23 cellular contexts compared by ENCODE assay signal in the genomic region with DNA sequence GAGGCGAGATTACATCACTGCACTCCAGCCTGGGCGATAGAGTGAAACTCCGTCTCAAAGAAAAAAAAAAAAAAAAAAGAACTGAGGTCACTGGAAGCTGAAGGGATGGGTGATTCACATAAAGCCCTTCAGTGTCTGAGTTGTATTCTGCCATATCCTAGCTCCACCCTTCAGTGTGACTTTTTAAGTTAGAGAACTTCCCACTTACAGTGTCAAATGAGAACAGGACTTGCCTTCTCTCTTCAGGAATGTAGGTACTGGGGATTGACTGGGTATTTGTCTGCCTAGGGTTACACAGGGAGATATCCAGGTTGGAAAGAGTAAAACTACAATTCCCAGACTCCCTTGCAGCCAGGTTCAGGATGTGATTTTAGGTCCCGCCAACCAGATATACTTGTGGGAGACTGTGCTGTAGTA. TPM values are rescaled to one million over a fixed set of nuclear protein-coding genes. Genes with fewer than 3 reads are reported as not detected.
DNase-seq lines count a peak whose midpoint lies in the region; ATAC-seq, FAIRE-seq and TF ChIP-seq lines count a peak whose summit lies in the region.
"Had no signal": no experiment of that assay in that cellular context is flagged by ENCODE, and none has a peak within 500 bp of the region (broad histone marks: within the 10 kb centered on the region; RNA-seq: fewer than 3 reads in every experiment).

No MANE protein-coding gene starts in this region.

- no peak overlapping the region for H3K27ac Mint-ChIP-seq in natural killer cell treated with Interleukin-12 subunit alpha and Interleukin-12 subunit beta and Interleukin-15 and Interleukin-18, amount 100 ng/mL, for 72 hours
- H3K27ac Mint-ChIP-seq in stimulated activated naive B cell treated with anti-CD40 and anti-IgM and Interleukin-4, amounts not matched to agents 10 μg/mL and 1 μg/mL and 100 μg/mL, for 72 hours: no peak overlapping the region
- H3K27ac Mint-ChIP-seq: activated naive CD4-positive, alpha-beta T cell treated with anti-CD3 and anti-CD28 coated beads, Interleukin-2, amount 50 U/mL, for 24 hours; neural progenitor cell had no signal

- ATAC-seq in natural killer cell treated with Interleukin-12 subunit alpha and Interleukin-12 subunit beta and Interleukin-15 and Interleukin-18, amount 100 ng/mL, for 72 hours: no peak
- no peak for ATAC-seq in stimulated activated naive B cell treated with anti-CD40 and anti-IgM and Interleukin-4, amounts not matched to agents 10 μg/mL and 1 μg/mL and 100 μg/mL, for 72 hours (replicated peaks)
- ATAC-seq: body of pancreas, GM12878 had no signal

- DNase-seq in Caki2 (ENCODE audit: low read depth) (peak; percentile 55), HTR-8/SVneo (ENCODE audit: insufficient read length, low spot score) (no peak), bronchial epithelial cell (ENCODE audit: low read depth) (peak; percentile 71), kidney epithelial cell (ENCODE audit: low read depth) (peak; percentile 31), urothelium cell line (ENCODE audit: low spot score) (no peak), NCI-H82 (lab: John Stamatoyannopoulos, UW) (no peak)
- DNase-seq in natural killer cell treated with Interleukin-12 subunit alpha and Interleukin-12 subunit beta and Interleukin-15 and Interleukin-18, amount 100 ng/mL, for 72 hours (ENCODE audit: low spot score): no peak
- DNase-seq in stimulated activated naive B cell treated with anti-CD40 and anti-IgM and Interleukin-4, amounts not matched to agents 10 μg/mL and 1 μg/mL and 100 μg/mL, for 72 hours: no peak
- DNase-seq: activated CD4-positive, alpha-beta T cell treated with anti-CD3 and anti-CD28 coated beads, Interleukin-2, amount 50 U/mL, for 4 hours; activated T-cell treated with anti-CD3 and anti-CD28 coated beads, Interleukin-2, amount 50 U/mL, for 1 hour; body of pancreas; COR-L47; erythroblast; GDM1; kidney glomerular epithelial cell; midbrain; NCI-H1105 treated with DMSO at 0.1 percent for 48 hours; NCI-H2107; stimulated activated CD4-positive, alpha-beta T cell treated with anti-CD3 and anti-CD28 coated beads, Interleukin-15, amount 100 ng/mL, for 24 hours; stomach had no signal

- no peak overlapping the region for H3K4me3 Mint-ChIP-seq in natural killer cell treated with Interleukin-12 subunit alpha and Interleukin-12 subunit beta and Interleukin-15 and Interleukin-18, amount 100 ng/mL, for 72 hours
- H3K4me3 Mint-ChIP-seq in stimulated activated naive B cell treated with anti-CD40 and anti-IgM and Interleukin-4, amounts not matched to agents 10 μg/mL and 1 μg/mL and 100 μg/mL, for 72 hours: no peak overlapping the region
- H3K4me3 Mint-ChIP-seq: activated naive CD4-positive, alpha-beta T cell treated with anti-CD3 and anti-CD28 coated beads, Interleukin-2, amount 50 U/mL, for 24 hours; neural progenitor cell had no signal

- no peaks in the 10 kb centered on the region for H3K36me3 ChIP-seq in bronchial epithelial cell (ENCODE audit: control insufficient read depth, insufficient read depth, low read length)
- H3K36me3 ChIP-seq in kidney epithelial cell (ENCODE audit: control insufficient read depth, insufficient read depth, low read length): no peaks in the 10 kb centered on the region
- H3K36me3 ChIP-seq: neural progenitor cell had no signal

- in situ Hi-C loops in Caki2 (cut with HindIII; ENCODE audit: low pct_unique_long_range_greater_than_20kb, low sequenced_read_pairs): no loop called here

- H3K4me1 Mint-ChIP-seq in natural killer cell treated with Interleukin-12 subunit alpha and Interleukin-12 subunit beta and Interleukin-15 and Interleukin-18, amount 100 ng/mL, for 72 hours (ENCODE audit: low read depth in 2 of 2): no peaks in the 10 kb centered on the region
- H3K4me1 Mint-ChIP-seq in stimulated activated naive B cell treated with anti-CD40 and anti-IgM and Interleukin-4, amounts not matched to agents 10 μg/mL and 1 μg/mL and 100 μg/mL, for 72 hours: peaks cover 3 to 13% of the 10 kb centered on the region in 2 donors
- H3K4me1 Mint-ChIP-seq: activated naive CD4-positive, alpha-beta T cell treated with anti-CD3 and anti-CD28 coated beads, Interleukin-2, amount 50 U/mL, for 24 hours had no signal

- peaks cover 2% of the 10 kb centered on the region for H3K27me3 ChIP-seq in bronchial epithelial cell (ENCODE audit: control insufficient read depth, insufficient read depth, low read length)
- no peaks in the 10 kb centered on the region for H3K27me3 ChIP-seq in kidney epithelial cell (ENCODE audit: control insufficient read depth, insufficient read depth, low read length)
- H3K27me3 ChIP-seq: body of pancreas, neural progenitor cell, stomach had no signal

- FAIRE-seq in HTR-8/SVneo (lab: Jason Lieb, UNC): peak; percentile 20
- no peak for FAIRE-seq in bronchial epithelial cell (lab: Jason Lieb, UNC)
- no peak for FAIRE-seq in urothelium cell line (lab: Jason Lieb, UNC)
- FAIRE-seq: GM12878 had no signal

- peaks cover 12 to 28% of the 10 kb centered on the region in 2 donors for H3K27me3 Mint-ChIP-seq in natural killer cell treated with Interleukin-12 subunit alpha and Interleukin-12 subunit beta and Interleukin-15 and Interleukin-18, amount 100 ng/mL, for 72 hours
- peaks cover 0 to 7% of the 10 kb centered on the region in 2 donors for H3K27me3 Mint-ChIP-seq in stimulated activated naive B cell treated with anti-CD40 and anti-IgM and Interleukin-4, amounts not matched to agents 10 μg/mL and 1 μg/mL and 100 μg/mL, for 72 hours

- no peak for TF ChIP-seq CTCF in bronchial epithelial cell (IDR thresholded peaks at IDR 0.05; ENCODE audit: insufficient read depth, low read length, severe bottlenecking)
- no peak for TF ChIP-seq CTCF in kidney epithelial cell (IDR thresholded peaks at IDR 0.05; ENCODE audit: insufficient read depth, low read length, poor library complexity, severe bottlenecking)

- H3K36me3 Mint-ChIP-seq in natural killer cell treated with Interleukin-12 subunit alpha and Interleukin-12 subunit beta and Interleukin-15 and Interleukin-18, amount 100 ng/mL, for 72 hours: no peaks in the 10 kb centered on the region
- H3K36me3 Mint-ChIP-seq in stimulated activated naive B cell treated with anti-CD40 and anti-IgM and Interleukin-4, amounts not matched to agents 10 μg/mL and 1 μg/mL and 100 μg/mL, for 72 hours: peaks cover 3 to 7% of the 10 kb centered on the region in 2 donors
- H3K36me3 Mint-ChIP-seq: activated naive CD4-positive, alpha-beta T cell treated with anti-CD3 and anti-CD28 coated beads, Interleukin-2, amount 50 U/mL, for 24 hours; neural progenitor cell had no signal

- no peaks in the 10 kb centered on the region for H3K9me3 Mint-ChIP-seq in natural killer cell treated with Interleukin-12 subunit alpha and Interleukin-12 subunit beta and Interleukin-15 and Interleukin-18, amount 100 ng/mL, for 72 hours
- H3K9me3 Mint-ChIP-seq in stimulated activated naive B cell treated with anti-CD40 and anti-IgM and Interleukin-4, amounts not matched to agents 10 μg/mL and 1 μg/mL and 100 μg/mL, for 72 hours: no peaks in the 10 kb centered on the region
- H3K9me3 Mint-ChIP-seq: activated naive CD4-positive, alpha-beta T cell treated with anti-CD3 and anti-CD28 coated beads, Interleukin-2, amount 50 U/mL, for 24 hours; neural progenitor cell had no signal

- no peak overlapping the region for H3K4me3 ChIP-seq in bronchial epithelial cell (ENCODE audit: low read depth, low read length)
- no peak overlapping the region for H3K4me3 ChIP-seq in kidney epithelial cell (ENCODE audit: low read depth, low read length)
- H3K4me3 ChIP-seq: body of pancreas, GM12878, neural progenitor cell, stomach had no signal

RNA-seq across cellular contexts. Expression of a gene that starts 37.9 kb away (rescaled TPM):
- 8.6 and 8.9 TPM in 2 replicates for total RNA-seq in Caki2 (2014; rRNA removed; shearing (Covaris generic); ENCODE audit: low replicate concordance)
- 1.6 and 2.3 TPM in 2 replicates for total RNA-seq in bronchial epithelial cell
- 11.4 and 14.9 TPM in 2 replicates for total RNA-seq in kidney epithelial cell
- total RNA-seq in natural killer cell treated with Interleukin-12 subunit alpha and Interleukin-12 subunit beta and Interleukin-15 and Interleukin-18, amount 100 ng/mL, for 72 hours: 1 to 10 TPM; 1.7 to 2.9 TPM

RNA-seq across cellular contexts. Expression of a gene that starts 54.5 kb away (rescaled TPM):
- 0.57 and 1.6 TPM in 2 replicates for total RNA-seq in Caki2 (2014; rRNA removed; shearing (Covaris generic); ENCODE audit: low replicate concordance)
- total RNA-seq in bronchial epithelial cell (10.3 and 35.1 TPM in 2 replicates), kidney epithelial cell (0.58 and 1.4 TPM in 2 replicates)
- total RNA-seq in natural killer cell treated with Interleukin-12 subunit alpha and Interleukin-12 subunit beta and Interleukin-15 and Interleukin-18, amount 100 ng/mL, for 72 hours: 1 to 10 TPM in 1 of 2 donors, under 1 TPM in 1; 0.43 to 1.2 TPM
- total RNA-seq: body of pancreas had no signal

Comparison
In these comparisons a context has a peak if more than half of its experiments do, and no peak if none do; other contexts are left out.
1. DNase-seq: peak in Caki2 (single experiment), bronchial epithelial cell (single experiment) and kidney epithelial cell (single experiment); none in HTR-8/SVneo (single experiment), natural killer cell treated with Interleukin-12 subunit alpha and Interleukin-12 subunit beta and Interleukin-15 and Interleukin-18, amount 100 ng/mL, for 72 hours (single experiment), urothelium cell line (single experiment), NCI-H82 (single experiment) and stimulated activated naive B cell treated with anti-CD40 and anti-IgM and Interleukin-4, amounts not matched to agents 10 μg/mL and 1 μg/mL and 100 μg/mL, for 72 hours (single experiment).